In the genomic region with DNA sequence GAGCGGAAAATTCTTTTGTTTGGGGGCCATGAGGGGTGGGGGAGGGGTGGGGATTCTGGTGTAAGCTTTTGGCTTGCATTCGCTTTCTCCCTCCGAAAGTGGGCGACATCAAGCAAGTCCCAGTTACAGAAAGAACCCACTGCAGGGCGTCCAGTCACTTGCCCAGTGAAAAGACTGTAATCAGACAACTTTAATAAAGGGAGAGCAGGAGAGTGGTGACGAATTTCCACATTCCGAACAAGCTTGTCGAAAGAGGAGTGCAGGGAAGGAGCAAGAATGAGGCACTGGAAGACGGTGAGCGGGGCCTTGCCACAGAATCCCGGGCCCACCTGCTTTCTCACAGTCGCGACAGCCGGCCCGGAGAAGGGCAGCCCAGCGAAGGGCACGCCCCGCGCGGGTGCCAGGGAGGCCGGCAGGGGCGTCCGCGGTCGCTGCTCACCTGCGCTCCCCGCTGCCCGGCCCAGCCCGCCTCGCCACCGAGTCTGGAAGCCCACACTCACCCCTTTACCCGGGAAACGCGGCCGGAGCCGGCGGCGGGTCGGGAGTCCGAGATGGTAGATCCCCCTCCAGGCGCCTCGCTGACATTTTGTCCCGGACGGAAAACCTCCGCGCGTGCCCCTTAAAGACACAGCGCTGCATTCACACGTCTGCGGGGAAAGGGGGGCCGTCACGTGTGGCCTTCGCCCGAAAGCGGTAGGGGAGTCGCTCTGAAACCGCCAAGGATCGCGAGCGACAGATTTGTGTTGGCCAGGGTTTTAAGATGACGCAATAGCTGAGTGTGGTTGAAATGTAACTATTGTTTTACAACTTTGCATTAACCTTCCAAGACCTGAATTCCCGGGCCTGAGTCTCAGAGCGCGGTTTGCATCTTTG, we compare ENCODE assay signal across 1 cellular context.
TF ChIP-seq lines count a peak whose summit lies in the region.

A gene with protein sequence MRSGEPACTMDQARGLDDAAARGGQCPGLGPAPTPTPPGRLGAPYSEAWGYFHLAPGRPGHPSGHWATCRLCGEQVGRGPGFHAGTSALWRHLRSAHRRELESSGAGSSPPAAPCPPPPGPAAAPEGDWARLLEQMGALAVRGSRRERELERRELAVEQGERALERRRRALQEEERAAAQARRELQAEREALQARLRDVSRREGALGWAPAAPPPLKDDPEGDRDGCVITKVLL (minus strand): TSS at position 675 of the 873 bp plus-strand sequence. CDS start 9,407 bp downstream, outside the sequence.

TF ChIP-seq in HepG2, 621 proteins besides CTCF, POLR2A, EP300 and RAD21 (continued from another document and continues in another):
- no peak for TF ChIP-seq FUBP1 (CRISPR knock-in tag; IDR thresholded peaks at IDR 0.05; ENCODE audit: borderline replicate concordance)
- no peak for TF ChIP-seq E2F2 (CRISPR knock-in tag; IDR thresholded peaks at IDR 0.05; ENCODE audit: borderline replicate concordance)
- peak; percentile 64; the same call in 1 of the 2 replicates for TF ChIP-seq YEATS4 (CRISPR knock-in tag; IDR thresholded peaks at IDR 0.05; ENCODE audit: borderline replicate concordance)
- TF ChIP-seq ZNF281 (CRISPR knock-in tag; IDR thresholded peaks at IDR 0.05; ENCODE audit: borderline replicate concordance): peak; percentile 89
- no peak for TF ChIP-seq KDM1A (CRISPR knock-in tag; IDR thresholded peaks at IDR 0.05)
- peak; percentile 78; the same call in 1 of the 2 replicates for TF ChIP-seq ZNF235 (CRISPR knock-in tag; IDR thresholded peaks at IDR 0.05; ENCODE audit: borderline replicate concordance)
- peak; percentile 95 for TF ChIP-seq ZSCAN31 (CRISPR knock-in tag; IDR thresholded peaks at IDR 0.05; ENCODE audit: low read depth)
- peak; percentile 46; the same call in 1 of the 2 replicates for TF ChIP-seq ZNF616 (CRISPR knock-in tag; IDR thresholded peaks at IDR 0.05; ENCODE audit: low read depth)
- no peak for TF ChIP-seq GLI4 (CRISPR knock-in tag; IDR thresholded peaks at IDR 0.05; ENCODE audit: borderline replicate concordance)
- TF ChIP-seq AKAP8 (CRISPR knock-in tag; IDR thresholded peaks at IDR 0.05): no peak
- no peak for TF ChIP-seq NFYB (CRISPR knock-in tag; IDR thresholded peaks at IDR 0.05)
- TF ChIP-seq SOX13 (IDR thresholded peaks at IDR 0.05): no peak
- TF ChIP-seq SOX13 (CRISPR knock-in tag; conservative IDR thresholded peaks at IDR 0.05 in 1 of 2, IDR thresholded peaks at IDR 0.05 in 1 of 2): peak in 1 of 2 experiments; percentile 33; a peak in 1 of 4 replicates
- no peak for TF ChIP-seq EHMT2 (IDR thresholded peaks at IDR 0.05; ENCODE audit: borderline replicate concordance, low read depth, low read length)
- TF ChIP-seq, protein P1, sequence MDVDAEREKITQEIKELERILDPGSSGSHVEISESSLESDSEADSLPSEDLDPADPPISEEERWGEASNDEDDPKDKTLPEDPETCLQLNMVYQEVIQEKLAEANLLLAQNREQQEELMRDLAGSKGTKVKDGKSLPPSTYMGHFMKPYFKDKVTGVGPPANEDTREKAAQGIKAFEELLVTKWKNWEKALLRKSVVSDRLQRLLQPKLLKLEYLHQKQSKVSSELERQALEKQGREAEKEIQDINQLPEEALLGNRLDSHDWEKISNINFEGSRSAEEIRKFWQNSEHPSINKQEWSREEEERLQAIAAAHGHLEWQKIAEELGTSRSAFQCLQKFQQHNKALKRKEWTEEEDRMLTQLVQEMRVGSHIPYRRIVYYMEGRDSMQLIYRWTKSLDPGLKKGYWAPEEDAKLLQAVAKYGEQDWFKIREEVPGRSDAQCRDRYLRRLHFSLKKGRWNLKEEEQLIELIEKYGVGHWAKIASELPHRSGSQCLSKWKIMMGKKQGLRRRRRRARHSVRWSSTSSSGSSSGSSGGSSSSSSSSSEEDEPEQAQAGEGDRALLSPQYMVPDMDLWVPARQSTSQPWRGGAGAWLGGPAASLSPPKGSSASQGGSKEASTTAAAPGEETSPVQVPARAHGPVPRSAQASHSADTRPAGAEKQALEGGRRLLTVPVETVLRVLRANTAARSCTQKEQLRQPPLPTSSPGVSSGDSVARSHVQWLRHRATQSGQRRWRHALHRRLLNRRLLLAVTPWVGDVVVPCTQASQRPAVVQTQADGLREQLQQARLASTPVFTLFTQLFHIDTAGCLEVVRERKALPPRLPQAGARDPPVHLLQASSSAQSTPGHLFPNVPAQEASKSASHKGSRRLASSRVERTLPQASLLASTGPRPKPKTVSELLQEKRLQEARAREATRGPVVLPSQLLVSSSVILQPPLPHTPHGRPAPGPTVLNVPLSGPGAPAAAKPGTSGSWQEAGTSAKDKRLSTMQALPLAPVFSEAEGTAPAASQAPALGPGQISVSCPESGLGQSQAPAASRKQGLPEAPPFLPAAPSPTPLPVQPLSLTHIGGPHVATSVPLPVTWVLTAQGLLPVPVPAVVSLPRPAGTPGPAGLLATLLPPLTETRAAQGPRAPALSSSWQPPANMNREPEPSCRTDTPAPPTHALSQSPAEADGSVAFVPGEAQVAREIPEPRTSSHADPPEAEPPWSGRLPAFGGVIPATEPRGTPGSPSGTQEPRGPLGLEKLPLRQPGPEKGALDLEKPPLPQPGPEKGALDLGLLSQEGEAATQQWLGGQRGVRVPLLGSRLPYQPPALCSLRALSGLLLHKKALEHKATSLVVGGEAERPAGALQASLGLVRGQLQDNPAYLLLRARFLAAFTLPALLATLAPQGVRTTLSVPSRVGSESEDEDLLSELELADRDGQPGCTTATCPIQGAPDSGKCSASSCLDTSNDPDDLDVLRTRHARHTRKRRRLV (CRISPR knock-in tag; IDR thresholded peaks at IDR 0.05): no peak
- TF ChIP-seq THYN1 (CRISPR knock-in tag; IDR thresholded peaks at IDR 0.05; ENCODE audit: borderline replicate concordance, low read depth): no peak
- no peak; the same call in 1 of the 2 replicates for TF ChIP-seq CBFB (CRISPR knock-in tag; IDR thresholded peaks at IDR 0.05)
- TF ChIP-seq NFIC (IDR thresholded peaks at IDR 0.05; ENCODE audit: low read length): 0 out of 2 replicates have a peak, but pooled peaks have one; percentile 29
- no peak for TF ChIP-seq EZH2 (conservative IDR thresholded peaks at IDR 0.05; ENCODE audit: low read depth, low read length)
- no peak for TF ChIP-seq ZNF326 (CRISPR knock-in tag; IDR thresholded peaks at IDR 0.05; ENCODE audit: borderline replicate concordance)
- no peak for TF ChIP-seq ZNF431 (CRISPR knock-in tag; IDR thresholded peaks at IDR 0.05; ENCODE audit: borderline replicate concordance, low read depth)
- TF ChIP-seq ZNF737 (CRISPR knock-in tag; IDR thresholded peaks at IDR 0.05; ENCODE audit: borderline replicate concordance): no peak
- TF ChIP-seq ZNF44 (CRISPR knock-in tag; IDR thresholded peaks at IDR 0.05): no peak
- TF ChIP-seq ZNF562 (CRISPR knock-in tag; IDR thresholded peaks at IDR 0.05; ENCODE audit: borderline replicate concordance): 0 out of 2 replicates have a peak, but pooled peaks have one; percentile 43
- peak; percentile 66; the same call in 1 of the 2 replicates for TF ChIP-seq TFDP2 (CRISPR knock-in tag; IDR thresholded peaks at IDR 0.05)
- TF ChIP-seq RFXAP (CRISPR knock-in tag; IDR thresholded peaks at IDR 0.05; ENCODE audit: borderline replicate concordance): no peak
- TF ChIP-seq ZFP1 (CRISPR knock-in tag; IDR thresholded peaks at IDR 0.05): no peak
- TF ChIP-seq DPF2 (CRISPR knock-in tag; IDR thresholded peaks at IDR 0.05; ENCODE audit: borderline replicate concordance, low read depth): no peak
- TF ChIP-seq, protein P2, sequence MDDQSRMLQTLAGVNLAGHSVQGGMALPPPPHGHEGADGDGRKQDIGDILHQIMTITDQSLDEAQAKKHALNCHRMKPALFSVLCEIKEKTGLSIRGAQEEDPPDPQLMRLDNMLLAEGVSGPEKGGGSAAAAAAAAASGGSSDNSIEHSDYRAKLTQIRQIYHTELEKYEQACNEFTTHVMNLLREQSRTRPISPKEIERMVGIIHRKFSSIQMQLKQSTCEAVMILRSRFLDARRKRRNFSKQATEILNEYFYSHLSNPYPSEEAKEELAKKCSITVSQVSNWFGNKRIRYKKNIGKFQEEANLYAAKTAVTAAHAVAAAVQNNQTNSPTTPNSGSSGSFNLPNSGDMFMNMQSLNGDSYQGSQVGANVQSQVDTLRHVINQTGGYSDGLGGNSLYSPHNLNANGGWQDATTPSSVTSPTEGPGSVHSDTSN (CRISPR knock-in tag; IDR thresholded peaks at IDR 0.05; ENCODE audit: borderline replicate concordance): no peak
- TF ChIP-seq ZNF33A (CRISPR knock-in tag; IDR thresholded peaks at IDR 0.05; ENCODE audit: borderline replicate concordance): no peak
- TF ChIP-seq HOXA5 (CRISPR knock-in tag; IDR thresholded peaks at IDR 0.05): no peak
- no peak for TF ChIP-seq ZNF784 (CRISPR knock-in tag; IDR thresholded peaks at IDR 0.05; ENCODE audit: borderline replicate concordance)
- no peak for TF ChIP-seq ZNF720 (CRISPR knock-in tag; IDR thresholded peaks at IDR 0.05)
- TF ChIP-seq, protein P3, sequence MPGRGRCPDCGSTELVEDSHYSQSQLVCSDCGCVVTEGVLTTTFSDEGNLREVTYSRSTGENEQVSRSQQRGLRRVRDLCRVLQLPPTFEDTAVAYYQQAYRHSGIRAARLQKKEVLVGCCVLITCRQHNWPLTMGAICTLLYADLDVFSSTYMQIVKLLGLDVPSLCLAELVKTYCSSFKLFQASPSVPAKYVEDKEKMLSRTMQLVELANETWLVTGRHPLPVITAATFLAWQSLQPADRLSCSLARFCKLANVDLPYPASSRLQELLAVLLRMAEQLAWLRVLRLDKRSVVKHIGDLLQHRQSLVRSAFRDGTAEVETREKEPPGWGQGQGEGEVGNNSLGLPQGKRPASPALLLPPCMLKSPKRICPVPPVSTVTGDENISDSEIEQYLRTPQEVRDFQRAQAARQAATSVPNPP (CRISPR knock-in tag; IDR thresholded peaks at IDR 0.05): 0 out of 2 replicates have a peak, but pooled peaks have one; percentile 53
- TF ChIP-seq LRRFIP1 (CRISPR knock-in tag; conservative IDR thresholded peaks at IDR 0.05): no peak
